1 cellular context compared by ENCODE assay signal in the genomic region with DNA sequence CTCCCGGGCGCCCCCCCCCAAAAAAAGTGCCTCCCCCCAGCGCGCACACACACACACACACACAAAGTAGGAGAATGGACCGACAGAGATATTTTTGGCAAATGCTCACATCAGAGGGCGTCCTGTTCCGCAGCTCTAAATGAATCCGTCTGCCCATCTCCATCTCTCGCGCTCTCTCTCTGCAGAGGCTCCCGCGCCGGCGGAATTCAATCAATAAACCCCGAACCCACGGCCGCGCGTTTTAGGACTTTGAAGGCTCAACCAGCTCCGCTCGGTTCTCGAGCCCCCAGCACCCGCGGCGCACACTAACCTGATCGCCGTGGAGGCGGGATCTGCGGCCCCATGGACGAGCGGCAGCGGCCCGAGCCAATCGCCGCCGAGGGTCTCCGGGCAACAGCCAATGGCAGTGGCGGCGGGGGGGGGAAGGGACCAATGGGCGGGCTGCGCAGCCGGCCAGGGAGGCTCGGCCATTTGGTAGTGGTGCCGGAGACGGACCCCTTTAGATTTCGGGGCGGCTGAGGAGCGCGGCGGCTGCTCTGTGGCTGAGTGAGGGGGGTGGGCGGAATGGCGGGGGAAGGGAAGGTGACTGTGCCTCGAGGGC.
TF ChIP-seq lines count a peak whose summit lies in the region.

A gene (minus strand): TSS at position 307 of the 601 bp plus-strand sequence. CDS start 144 bp downstream, at position 163.

TF ChIP-seq in HepG2, 621 proteins besides CTCF, POLR2A, EP300 and RAD21 (continued from another document and continues in another):
- TF ChIP-seq, protein P1, sequence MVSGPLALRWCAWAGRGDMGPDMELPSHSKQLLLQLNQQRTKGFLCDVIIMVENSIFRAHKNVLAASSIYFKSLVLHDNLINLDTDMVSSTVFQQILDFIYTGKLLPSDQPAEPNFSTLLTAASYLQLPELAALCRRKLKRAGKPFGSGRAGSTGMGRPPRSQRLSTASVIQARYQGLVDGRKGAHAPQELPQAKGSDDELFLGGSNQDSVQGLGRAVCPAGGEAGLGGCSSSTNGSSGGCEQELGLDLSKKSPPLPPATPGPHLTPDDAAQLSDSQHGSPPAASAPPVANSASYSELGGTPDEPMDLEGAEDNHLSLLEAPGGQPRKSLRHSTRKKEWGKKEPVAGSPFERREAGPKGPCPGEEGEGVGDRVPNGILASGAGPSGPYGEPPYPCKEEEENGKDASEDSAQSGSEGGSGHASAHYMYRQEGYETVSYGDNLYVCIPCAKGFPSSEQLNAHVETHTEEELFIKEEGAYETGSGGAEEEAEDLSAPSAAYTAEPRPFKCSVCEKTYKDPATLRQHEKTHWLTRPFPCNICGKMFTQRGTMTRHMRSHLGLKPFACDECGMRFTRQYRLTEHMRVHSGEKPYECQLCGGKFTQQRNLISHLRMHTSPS (CRISPR knock-in tag; IDR thresholded peaks at IDR 0.05; ENCODE audit: low read depth), result no peak
- no peak for TF ChIP-seq ZNF234 (CRISPR knock-in tag; conservative IDR thresholded peaks at IDR 0.05)
- no peak for TF ChIP-seq EEA1 (CRISPR knock-in tag; IDR thresholded peaks at IDR 0.05; ENCODE audit: borderline replicate concordance)
- no peak for TF ChIP-seq ZNF572 (CRISPR knock-in tag; IDR thresholded peaks at IDR 0.05)
- no peak for TF ChIP-seq ARID2 (CRISPR knock-in tag; IDR thresholded peaks at IDR 0.05; ENCODE audit: borderline replicate concordance)
- no peak for TF ChIP-seq MXD4 (CRISPR knock-in tag; IDR thresholded peaks at IDR 0.05)
- no peak for TF ChIP-seq ZNF510 (CRISPR knock-in tag; IDR thresholded peaks at IDR 0.05; ENCODE audit: low read depth)
- no peak for TF ChIP-seq TP53 (CRISPR knock-in tag; conservative IDR thresholded peaks at IDR 0.05)
- TF ChIP-seq ZNF619 (CRISPR knock-in tag; IDR thresholded peaks at IDR 0.05), result no peak
- TF ChIP-seq, protein P2, sequence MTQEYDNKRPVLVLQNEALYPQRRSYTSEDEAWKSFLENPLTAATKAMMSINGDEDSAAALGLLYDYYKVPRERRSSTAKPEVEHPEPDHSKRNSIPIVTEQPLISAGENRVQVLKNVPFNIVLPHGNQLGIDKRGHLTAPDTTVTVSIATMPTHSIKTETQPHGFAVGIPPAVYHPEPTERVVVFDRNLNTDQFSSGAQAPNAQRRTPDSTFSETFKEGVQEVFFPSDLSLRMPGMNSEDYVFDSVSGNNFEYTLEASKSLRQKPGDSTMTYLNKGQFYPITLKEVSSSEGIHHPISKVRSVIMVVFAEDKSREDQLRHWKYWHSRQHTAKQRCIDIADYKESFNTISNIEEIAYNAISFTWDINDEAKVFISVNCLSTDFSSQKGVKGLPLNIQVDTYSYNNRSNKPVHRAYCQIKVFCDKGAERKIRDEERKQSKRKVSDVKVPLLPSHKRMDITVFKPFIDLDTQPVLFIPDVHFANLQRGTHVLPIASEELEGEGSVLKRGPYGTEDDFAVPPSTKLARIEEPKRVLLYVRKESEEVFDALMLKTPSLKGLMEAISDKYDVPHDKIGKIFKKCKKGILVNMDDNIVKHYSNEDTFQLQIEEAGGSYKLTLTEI (CRISPR knock-in tag; conservative IDR thresholded peaks at IDR 0.05), result no peak
- no peak for TF ChIP-seq RFX5 (IDR thresholded peaks at IDR 0.05; ENCODE audit: low read depth, low read length)
- TF ChIP-seq SP140L (CRISPR knock-in tag; IDR thresholded peaks at IDR 0.05; ENCODE audit: borderline replicate concordance), result no peak
- TF ChIP-seq ZNF530 (CRISPR knock-in tag; IDR thresholded peaks at IDR 0.05; ENCODE audit: low read depth), result no peak
- TF ChIP-seq ZFAT (CRISPR knock-in tag; conservative IDR thresholded peaks at IDR 0.05), result no peak
- TF ChIP-seq FOXM1 (CRISPR knock-in tag; IDR thresholded peaks at IDR 0.05), result no peak
- TF ChIP-seq, protein P3, sequence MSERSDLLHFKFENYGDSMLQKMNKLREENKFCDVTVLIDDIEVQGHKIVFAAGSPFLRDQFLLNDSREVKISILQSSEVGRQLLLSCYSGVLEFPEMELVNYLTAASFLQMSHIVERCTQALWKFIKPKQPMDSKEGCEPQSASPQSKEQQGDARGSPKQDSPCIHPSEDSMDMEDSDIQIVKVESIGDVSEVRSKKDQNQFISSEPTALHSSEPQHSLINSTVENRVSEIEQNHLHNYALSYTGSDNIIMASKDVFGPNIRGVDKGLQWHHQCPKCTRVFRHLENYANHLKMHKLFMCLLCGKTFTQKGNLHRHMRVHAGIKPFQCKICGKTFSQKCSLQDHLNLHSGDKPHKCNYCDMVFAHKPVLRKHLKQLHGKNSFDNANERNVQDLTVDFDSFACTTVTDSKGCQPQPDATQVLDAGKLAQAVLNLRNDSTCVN (CRISPR knock-in tag; IDR thresholded peaks at IDR 0.05; ENCODE audit: borderline replicate concordance), result peak; percentile 62; the same call in 1 of the 2 replicates
- TF ChIP-seq ZC3H4 (CRISPR knock-in tag; IDR thresholded peaks at IDR 0.05; ENCODE audit: borderline replicate concordance), result no peak
- TF ChIP-seq, protein P4, sequence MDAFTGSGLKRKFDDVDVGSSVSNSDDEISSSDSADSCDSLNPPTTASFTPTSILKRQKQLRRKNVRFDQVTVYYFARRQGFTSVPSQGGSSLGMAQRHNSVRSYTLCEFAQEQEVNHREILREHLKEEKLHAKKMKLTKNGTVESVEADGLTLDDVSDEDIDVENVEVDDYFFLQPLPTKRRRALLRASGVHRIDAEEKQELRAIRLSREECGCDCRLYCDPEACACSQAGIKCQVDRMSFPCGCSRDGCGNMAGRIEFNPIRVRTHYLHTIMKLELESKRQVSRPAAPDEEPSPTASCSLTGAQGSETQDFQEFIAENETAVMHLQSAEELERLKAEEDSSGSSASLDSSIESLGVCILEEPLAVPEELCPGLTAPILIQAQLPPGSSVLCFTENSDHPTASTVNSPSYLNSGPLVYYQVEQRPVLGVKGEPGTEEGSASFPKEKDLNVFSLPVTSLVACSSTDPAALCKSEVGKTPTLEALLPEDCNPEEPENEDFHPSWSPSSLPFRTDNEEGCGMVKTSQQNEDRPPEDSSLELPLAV (CRISPR knock-in tag; conservative IDR thresholded peaks at IDR 0.05; ENCODE audit: low read depth), result no peak
- TF ChIP-seq ZBTB21 (CRISPR knock-in tag; IDR thresholded peaks at IDR 0.05), result no peak
- no peak for TF ChIP-seq ZNF670 (CRISPR knock-in tag; IDR thresholded peaks at IDR 0.05; ENCODE audit: borderline replicate concordance)
- TF ChIP-seq SUZ12 (IDR thresholded peaks at IDR 0.05; ENCODE audit: low read depth, low read length), result no peak
- TF ChIP-seq NR2C2 (CRISPR knock-in tag; IDR thresholded peaks at IDR 0.05; ENCODE audit: borderline replicate concordance), result no peak
- TF ChIP-seq SPEN (CRISPR knock-in tag; IDR thresholded peaks at IDR 0.05; ENCODE audit: low read depth), result 0 out of 2 replicates have a peak, but pooled peaks have one; percentile 14
- no peak for TF ChIP-seq ZNF446 (CRISPR knock-in tag; IDR thresholded peaks at IDR 0.05)
- TF ChIP-seq, protein P5, sequence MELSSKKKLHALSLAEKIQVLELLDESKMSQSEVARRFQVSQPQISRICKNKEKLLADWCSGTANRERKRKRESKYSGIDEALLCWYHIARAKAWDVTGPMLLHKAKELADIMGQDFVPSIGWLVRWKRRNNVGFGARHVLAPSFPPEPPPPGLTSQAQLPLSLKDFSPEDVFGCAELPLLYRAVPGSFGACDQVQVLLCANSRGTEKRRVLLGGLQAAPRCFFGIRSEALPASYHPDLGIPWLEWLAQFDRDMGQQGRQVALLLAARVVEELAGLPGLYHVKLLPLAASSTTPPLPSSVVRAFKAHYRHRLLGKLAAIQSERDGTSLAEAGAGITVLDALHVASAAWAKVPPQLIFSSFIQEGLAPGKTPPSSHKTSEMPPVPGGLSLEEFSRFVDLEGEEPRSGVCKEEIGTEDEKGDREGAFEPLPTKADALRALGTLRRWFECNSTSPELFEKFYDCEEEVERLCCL (CRISPR knock-in tag; IDR thresholded peaks at IDR 0.05; ENCODE audit: borderline replicate concordance), result no peak
- TF ChIP-seq ZNF180 (CRISPR knock-in tag; IDR thresholded peaks at IDR 0.05; ENCODE audit: borderline replicate concordance, low read depth), result no peak
- no peak for TF ChIP-seq MBD4 (IDR thresholded peaks at IDR 0.05; ENCODE audit: borderline replicate concordance, low read length)
- no peak for TF ChIP-seq ZNF501 (CRISPR knock-in tag; IDR thresholded peaks at IDR 0.05)
- TF ChIP-seq ZNF839 (CRISPR knock-in tag; IDR thresholded peaks at IDR 0.05; ENCODE audit: borderline replicate concordance), result no peak
- no peak for TF ChIP-seq ZNF335 (CRISPR knock-in tag; IDR thresholded peaks at IDR 0.05)
- TF ChIP-seq ZNF251 (CRISPR knock-in tag; IDR thresholded peaks at IDR 0.05), result no peak
- TF ChIP-seq, protein P6, sequence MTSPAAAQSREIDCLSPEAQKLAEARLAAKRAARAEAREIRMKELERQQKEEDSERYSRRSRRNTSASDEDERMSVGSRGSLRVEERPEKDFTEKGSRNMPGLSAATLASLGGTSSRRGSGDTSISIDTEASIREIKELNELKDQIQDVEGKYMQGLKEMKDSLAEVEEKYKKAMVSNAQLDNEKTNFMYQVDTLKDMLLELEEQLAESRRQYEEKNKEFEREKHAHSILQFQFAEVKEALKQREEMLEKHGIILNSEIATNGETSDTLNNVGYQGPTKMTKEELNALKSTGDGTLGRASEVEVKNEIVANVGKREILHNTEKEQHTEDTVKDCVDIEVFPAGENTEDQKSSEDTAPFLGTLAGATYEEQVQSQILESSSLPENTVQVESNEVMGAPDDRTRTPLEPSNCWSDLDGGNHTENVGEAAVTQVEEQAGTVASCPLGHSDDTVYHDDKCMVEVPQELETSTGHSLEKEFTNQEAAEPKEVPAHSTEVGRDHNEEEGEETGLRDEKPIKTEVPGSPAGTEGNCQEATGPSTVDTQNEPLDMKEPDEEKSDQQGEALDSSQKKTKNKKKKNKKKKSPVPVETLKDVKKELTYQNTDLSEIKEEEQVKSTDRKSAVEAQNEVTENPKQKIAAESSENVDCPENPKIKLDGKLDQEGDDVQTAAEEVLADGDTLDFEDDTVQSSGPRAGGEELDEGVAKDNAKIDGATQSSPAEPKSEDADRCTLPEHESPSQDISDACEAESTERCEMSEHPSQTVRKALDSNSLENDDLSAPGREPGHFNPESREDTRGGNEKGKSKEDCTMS (CRISPR knock-in tag; conservative IDR thresholded peaks at IDR 0.05), result no peak
- peak; percentile 66; the same call in 1 of the 2 replicates for TF ChIP-seq ZNF772 (CRISPR knock-in tag; IDR thresholded peaks at IDR 0.05)
- TF ChIP-seq, protein P7, sequence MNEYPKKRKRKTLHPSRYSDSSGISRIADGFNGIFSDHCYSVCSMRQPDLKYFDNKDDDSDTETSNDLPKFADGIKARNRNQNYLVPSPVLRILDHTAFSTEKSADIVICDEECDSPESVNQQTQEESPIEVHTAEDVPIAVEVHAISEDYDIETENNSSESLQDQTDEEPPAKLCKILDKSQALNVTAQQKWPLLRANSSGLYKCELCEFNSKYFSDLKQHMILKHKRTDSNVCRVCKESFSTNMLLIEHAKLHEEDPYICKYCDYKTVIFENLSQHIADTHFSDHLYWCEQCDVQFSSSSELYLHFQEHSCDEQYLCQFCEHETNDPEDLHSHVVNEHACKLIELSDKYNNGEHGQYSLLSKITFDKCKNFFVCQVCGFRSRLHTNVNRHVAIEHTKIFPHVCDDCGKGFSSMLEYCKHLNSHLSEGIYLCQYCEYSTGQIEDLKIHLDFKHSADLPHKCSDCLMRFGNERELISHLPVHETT (CRISPR knock-in tag; conservative IDR thresholded peaks at IDR 0.05), result no peak
- TF ChIP-seq SAFB2 (CRISPR knock-in tag; IDR thresholded peaks at IDR 0.05; ENCODE audit: borderline replicate concordance, low read depth), result no peak
- peak; percentile 70 for TF ChIP-seq YY1 (IDR thresholded peaks at IDR 0.05; ENCODE audit: insufficient read depth, insufficient replicate concordance, low read depth, low read length)
- TF ChIP-seq SP5 (CRISPR knock-in tag; IDR thresholded peaks at IDR 0.05; ENCODE audit: borderline replicate concordance, low read depth), result no peak
- TF ChIP-seq, protein P8, sequence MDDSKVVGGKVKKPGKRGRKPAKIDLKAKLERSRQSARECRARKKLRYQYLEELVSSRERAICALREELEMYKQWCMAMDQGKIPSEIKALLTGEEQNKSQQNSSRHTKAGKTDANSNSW (CRISPR knock-in tag; IDR thresholded peaks at IDR 0.05; ENCODE audit: borderline replicate concordance), result no peak
- TF ChIP-seq REPIN1 (CRISPR knock-in tag; IDR thresholded peaks at IDR 0.05; ENCODE audit: borderline replicate concordance, low read depth), result peak; percentile 55; the same call in 1 of the 2 replicates
- TF ChIP-seq ZFX (CRISPR knock-in tag; IDR thresholded peaks at IDR 0.05; ENCODE audit: low read depth), result peak; percentile 30; the same call in 1 of the 2 replicates
- TF ChIP-seq, protein P9, sequence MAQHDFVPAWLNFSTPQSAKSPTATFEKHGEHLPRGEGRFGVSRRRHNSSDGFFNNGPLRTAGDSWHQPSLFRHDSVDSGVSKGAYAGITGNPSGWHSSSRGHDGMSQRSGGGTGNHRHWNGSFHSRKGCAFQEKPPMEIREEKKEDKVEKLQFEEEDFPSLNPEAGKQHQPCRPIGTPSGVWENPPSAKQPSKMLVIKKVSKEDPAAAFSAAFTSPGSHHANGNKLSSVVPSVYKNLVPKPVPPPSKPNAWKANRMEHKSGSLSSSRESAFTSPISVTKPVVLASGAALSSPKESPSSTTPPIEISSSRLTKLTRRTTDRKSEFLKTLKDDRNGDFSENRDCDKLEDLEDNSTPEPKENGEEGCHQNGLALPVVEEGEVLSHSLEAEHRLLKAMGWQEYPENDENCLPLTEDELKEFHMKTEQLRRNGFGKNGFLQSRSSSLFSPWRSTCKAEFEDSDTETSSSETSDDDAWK (CRISPR knock-in tag; IDR thresholded peaks at IDR 0.05), result no peak
- TF ChIP-seq GABPB1 (CRISPR knock-in tag; IDR thresholded peaks at IDR 0.05), result peak; percentile 68; the same call in 1 of the 2 replicates
- 0 out of 2 replicates have a peak, but pooled peaks have one; percentile 30 for TF ChIP-seq ESRRA (CRISPR knock-in tag; IDR thresholded peaks at IDR 0.05; ENCODE audit: low read depth)
- no peak for TF ChIP-seq ZNF160 (CRISPR knock-in tag; IDR thresholded peaks at IDR 0.05)
- TF ChIP-seq, protein P10, sequence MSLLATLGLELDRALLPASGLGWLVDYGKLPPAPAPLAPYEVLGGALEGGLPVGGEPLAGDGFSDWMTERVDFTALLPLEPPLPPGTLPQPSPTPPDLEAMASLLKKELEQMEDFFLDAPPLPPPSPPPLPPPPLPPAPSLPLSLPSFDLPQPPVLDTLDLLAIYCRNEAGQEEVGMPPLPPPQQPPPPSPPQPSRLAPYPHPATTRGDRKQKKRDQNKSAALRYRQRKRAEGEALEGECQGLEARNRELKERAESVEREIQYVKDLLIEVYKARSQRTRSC (CRISPR knock-in tag; IDR thresholded peaks at IDR 0.05; ENCODE audit: low read depth), result no peak
- TF ChIP-seq ZNF550 (CRISPR knock-in tag; IDR thresholded peaks at IDR 0.05; ENCODE audit: borderline replicate concordance), result no peak
- TF ChIP-seq, protein P11, sequence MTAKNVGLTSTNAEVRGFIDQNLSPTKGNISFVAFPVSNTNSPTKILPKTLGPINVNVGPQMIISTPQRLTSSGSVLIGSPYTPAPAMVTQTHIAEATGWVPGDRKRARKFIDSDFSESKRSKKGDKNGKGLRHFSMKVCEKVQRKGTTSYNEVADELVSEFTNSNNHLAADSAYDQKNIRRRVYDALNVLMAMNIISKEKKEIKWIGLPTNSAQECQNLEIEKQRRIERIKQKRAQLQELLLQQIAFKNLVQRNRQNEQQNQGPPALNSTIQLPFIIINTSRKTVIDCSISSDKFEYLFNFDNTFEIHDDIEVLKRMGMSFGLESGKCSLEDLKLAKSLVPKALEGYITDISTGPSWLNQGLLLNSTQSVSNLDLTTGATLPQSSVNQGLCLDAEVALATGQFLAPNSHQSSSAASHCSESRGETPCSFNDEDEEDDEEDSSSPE (CRISPR knock-in tag; IDR thresholded peaks at IDR 0.05), result no peak; the same call in 1 of the 2 replicates
